8 cellular contexts compared by ENCODE assay signal in genomic region chr11:1573847-1574255, GRCh38. TPM values are rescaled to one million over a fixed set of nuclear protein-coding genes. Genes with fewer than 3 reads are reported as not detected.
DNase-seq lines count a peak whose midpoint lies in the region; ATAC-seq lines count a peak whose summit lies in the region.

No MANE protein-coding gene starts in this region.

- H3K4me1 Mint-ChIP-seq in stimulated activated naive CD8-positive, alpha-beta T cell treated with anti-CD3 and anti-CD28 coated beads, Interleukin-15, Interleukin-2, amounts not matched to agents 100 ng/mL and 50 ng/mL, for 24 hours (ENCODE audit: low read depth), result peaks cover 8% of the 10 kb centered on the region

- H3K27ac Mint-ChIP-seq in stimulated activated naive CD8-positive, alpha-beta T cell treated with anti-CD3 and anti-CD28 coated beads, Interleukin-15, Interleukin-2, amounts not matched to agents 100 ng/mL and 50 ng/mL, for 24 hours, result no peak overlapping the region

- no peaks in the 10 kb centered on the region for H3K36me3 Mint-ChIP-seq in stimulated activated naive CD8-positive, alpha-beta T cell treated with anti-CD3 and anti-CD28 coated beads, Interleukin-15, Interleukin-2, amounts not matched to agents 100 ng/mL and 50 ng/mL, for 24 hours (ENCODE audit: low read depth)

- peaks cover 30% of the 10 kb centered on the region for H3K27me3 ChIP-seq in mononuclear cell (ENCODE audit: insufficient read depth, low read length)

- peaks cover 2% of the 10 kb centered on the region for H3K27me3 Mint-ChIP-seq in stimulated activated naive CD8-positive, alpha-beta T cell treated with anti-CD3 and anti-CD28 coated beads, Interleukin-15, Interleukin-2, amounts not matched to agents 100 ng/mL and 50 ng/mL, for 24 hours

- peak overlapping the region; percentile 27 for H3K4me3 ChIP-seq in mononuclear cell (ENCODE audit: low read length)

- DNase-seq in stimulated activated naive CD8-positive, alpha-beta T cell treated with anti-CD3 and anti-CD28 coated beads, Interleukin-15, Interleukin-2, amounts not matched to agents 100 U/mL and 50 U/mL, for 24 hours, result no peak
- peak; percentile 28 for DNase-seq in astrocyte of the hippocampus (ENCODE audit: low read depth, low spot score)
- DNase-seq in effector CD4-positive, alpha-beta T cell, result no peak
- DNase-seq in medulla oblongata (ENCODE audit: extremely low spot score), result no peak

- peaks cover 25% of the 10 kb centered on the region for H3K4me1 ChIP-seq in mononuclear cell (ENCODE audit: insufficient read depth, low read length)

- H3K9me3 Mint-ChIP-seq in stimulated activated naive CD8-positive, alpha-beta T cell treated with anti-CD3 and anti-CD28 coated beads, Interleukin-15, Interleukin-2, amounts not matched to agents 100 ng/mL and 50 ng/mL, for 24 hours, result peaks cover 8% of the 10 kb centered on the region

- H3K9me3 ChIP-seq in mononuclear cell (ENCODE audit: low read depth, low read length), result no peaks in the 10 kb centered on the region

- H3K4me3 Mint-ChIP-seq in stimulated activated naive CD8-positive, alpha-beta T cell treated with anti-CD3 and anti-CD28 coated beads, Interleukin-15, Interleukin-2, amounts not matched to agents 100 ng/mL and 50 ng/mL, for 24 hours, result peak overlapping the region; percentile 48

- ATAC-seq in stimulated activated naive CD8-positive, alpha-beta T cell treated with anti-CD3 and anti-CD28 coated beads, Interleukin-15, Interleukin-2, amounts not matched to agents 100 U/mL and 50 U/mL, for 24 hours, result no peak
- ATAC-seq in HG02870 (IDR thresholded peaks at IDR 0.05; ENCODE audit: unreplicated experiment) (no peak), HG02885 (IDR thresholded peaks at IDR 0.05; ENCODE audit: poor library complexity, unreplicated experiment) (no peak)

RNA-seq across cellular contexts. Expression of gene DUSP8, which starts 1.8 kb away (rescaled TPM):
- total RNA-seq in mononuclear cell, result 12.5 TPM

RNA-seq across cellular contexts. Expression of gene KRTAP5-1, which starts 11.2 kb away (rescaled TPM):
- total RNA-seq in mononuclear cell, result not detected

RNA-seq across cellular contexts. Expression of gene KRTAP5-2, which starts 24.2 kb away (rescaled TPM):
- total RNA-seq in mononuclear cell, result not detected

RNA-seq across cellular contexts. Expression of gene KRTAP5-3, which starts 34.4 kb away (rescaled TPM):
- not detected for total RNA-seq in mononuclear cell

RNA-seq across cellular contexts. Expression of gene KRTAP5-4, which starts 48.1 kb away (rescaled TPM):
- total RNA-seq in mononuclear cell, result not detected
